In genomic region chr9:86354048-86354881, GRCh38 we compare ENCODE assay signal across 1 cellular context.
TF ChIP-seq lines count a peak whose summit lies in the region.

TUT7 (minus strand) TSS chr9:86354410; CDS start chr9:86353199, 1,211 bp downstream.

TF ChIP-seq in HepG2, 621 proteins besides CTCF, POLR2A, EP300 and RAD21 (continued from another document and continues in another):
- no peak for TF ChIP-seq ZNF678 (CRISPR knock-in tag; IDR thresholded peaks at IDR 0.05)
- no peak for TF ChIP-seq TFE3 (CRISPR knock-in tag; IDR thresholded peaks at IDR 0.05)
- peak; percentile 57 for TF ChIP-seq ZNF792 (CRISPR knock-in tag; IDR thresholded peaks at IDR 0.05)
- no peak for TF ChIP-seq PHB2 (IDR thresholded peaks at IDR 0.05; ENCODE audit: partially characterized antibody)
- no peak for TF ChIP-seq SRF (IDR thresholded peaks at IDR 0.05; ENCODE audit: low read depth, low read length)
- TF ChIP-seq GABPA (IDR thresholded peaks at IDR 0.05; ENCODE audit: low read depth, low read length), result peak; percentile 94
- TF ChIP-seq GABPA (CRISPR knock-in tag; IDR thresholded peaks at IDR 0.05; ENCODE audit: low read depth), result peak; percentile 91
- no peak for TF ChIP-seq SKI (IDR thresholded peaks at IDR 0.05; ENCODE audit: partially characterized antibody)
- TF ChIP-seq PRDM4 (CRISPR knock-in tag; IDR thresholded peaks at IDR 0.05; ENCODE audit: borderline replicate concordance), result no peak
- TF ChIP-seq ZNF12 (CRISPR knock-in tag; IDR thresholded peaks at IDR 0.05), result no peak
- 0 out of 2 replicates have a peak, but pooled peaks have one; percentile 34 for TF ChIP-seq HMGXB3 (CRISPR knock-in tag; IDR thresholded peaks at IDR 0.05; ENCODE audit: borderline replicate concordance)
- TF ChIP-seq IRF2 (CRISPR knock-in tag; IDR thresholded peaks at IDR 0.05), result 0 out of 2 replicates have a peak, but pooled peaks have one; percentile 36
- TF ChIP-seq BRD4 (CRISPR knock-in tag; IDR thresholded peaks at IDR 0.05), result peak; percentile 63
- peak; percentile 86; the same call in 1 of the 2 replicates for TF ChIP-seq ZNF136 (CRISPR knock-in tag; IDR thresholded peaks at IDR 0.05; ENCODE audit: low read depth)
- peak; percentile 78 for TF ChIP-seq ATF7-NPFF (CRISPR knock-in tag; IDR thresholded peaks at IDR 0.05; ENCODE audit: low read depth)
- TF ChIP-seq ZNF713 (CRISPR knock-in tag; IDR thresholded peaks at IDR 0.05), result no peak
- TF ChIP-seq PATZ1 (CRISPR knock-in tag; IDR thresholded peaks at IDR 0.05), result peak; percentile 66
- no peak; the same call in 1 of the 2 replicates for TF ChIP-seq GFI1 (CRISPR knock-in tag; IDR thresholded peaks at IDR 0.05; ENCODE audit: borderline replicate concordance)
- no peak for TF ChIP-seq MLLT10 (CRISPR knock-in tag; IDR thresholded peaks at IDR 0.05)
- TF ChIP-seq ZFAT (CRISPR knock-in tag; conservative IDR thresholded peaks at IDR 0.05), result 0 out of 2 replicates have a peak, but pooled peaks have one; percentile 22
- TF ChIP-seq ZNF512 (CRISPR knock-in tag; IDR thresholded peaks at IDR 0.05), result no peak
- peak; percentile 22; the same call in 1 of the 2 replicates for TF ChIP-seq ZZZ3 (CRISPR knock-in tag; IDR thresholded peaks at IDR 0.05; ENCODE audit: borderline replicate concordance)
- TF ChIP-seq ZHX1 (CRISPR knock-in tag; IDR thresholded peaks at IDR 0.05; ENCODE audit: low read depth), result no peak
- TF ChIP-seq CENPX (CRISPR knock-in tag; IDR thresholded peaks at IDR 0.05), result no peak
- TF ChIP-seq CBX1 (IDR thresholded peaks at IDR 0.05; ENCODE audit: low read depth), result no peak
- no peak for TF ChIP-seq REXO4 (CRISPR knock-in tag; IDR thresholded peaks at IDR 0.05; ENCODE audit: borderline replicate concordance)
- TF ChIP-seq SALL1 (CRISPR knock-in tag; IDR thresholded peaks at IDR 0.05), result peak; percentile 78
- peak; percentile 53; the same call in 1 of the 2 replicates for TF ChIP-seq PAX8 (CRISPR knock-in tag; IDR thresholded peaks at IDR 0.05; ENCODE audit: borderline replicate concordance)
- TF ChIP-seq ZNF556 (CRISPR knock-in tag; IDR thresholded peaks at IDR 0.05; ENCODE audit: borderline replicate concordance), result peak; percentile 80; the same call in 1 of the 2 replicates
- TF ChIP-seq ZFP82 (CRISPR knock-in tag; IDR thresholded peaks at IDR 0.05; ENCODE audit: borderline replicate concordance), result peak; percentile 93
- no peak for TF ChIP-seq NBN (conservative IDR thresholded peaks at IDR 0.05)
- TF ChIP-seq NFE2L1 (CRISPR knock-in tag; IDR thresholded peaks at IDR 0.05; ENCODE audit: borderline replicate concordance), result peak; percentile 11; the same call in 1 of the 2 replicates
- TF ChIP-seq NCOR1 (IDR thresholded peaks at IDR 0.05; ENCODE audit: borderline replicate concordance, low read length), result peak; percentile 32; the same call in 1 of the 2 replicates
- no peak for TF ChIP-seq ZNF329 (CRISPR knock-in tag; IDR thresholded peaks at IDR 0.05; ENCODE audit: low read depth)
- TF ChIP-seq SRY (CRISPR knock-in tag; IDR thresholded peaks at IDR 0.05), result peak; percentile 42; the same call in 1 of the 2 replicates
- peak; percentile 9; the same call in 1 of the 2 replicates for TF ChIP-seq BATF2 (CRISPR knock-in tag; IDR thresholded peaks at IDR 0.05)
- 0 out of 2 replicates have a peak, but pooled peaks have one; percentile 31 for TF ChIP-seq ZNF280D (CRISPR knock-in tag; IDR thresholded peaks at IDR 0.05)
- TF ChIP-seq ZNF619 (CRISPR knock-in tag; IDR thresholded peaks at IDR 0.05), result no peak; the same call in 1 of the 2 replicates
- peak; percentile 91; the same call in 1 of the 2 replicates for TF ChIP-seq ZNF724P (CRISPR knock-in tag; IDR thresholded peaks at IDR 0.05; ENCODE audit: borderline replicate concordance)
- TF ChIP-seq TCF7L2 (IDR thresholded peaks at IDR 0.05; ENCODE audit: low read depth, low read length), result no peak
- no peak for TF ChIP-seq ZNF337 (CRISPR knock-in tag; IDR thresholded peaks at IDR 0.05; ENCODE audit: borderline replicate concordance, low read depth)
- 0 out of 2 replicates have a peak, but pooled peaks have one; percentile 37 for TF ChIP-seq ZNF879 (CRISPR knock-in tag; IDR thresholded peaks at IDR 0.05)
- TF ChIP-seq ZNF350 (CRISPR knock-in tag; IDR thresholded peaks at IDR 0.05; ENCODE audit: borderline replicate concordance, low read depth), result peak; percentile 76
- peak; percentile 58; the same call in 1 of the 2 replicates for TF ChIP-seq TOPORS (CRISPR knock-in tag; IDR thresholded peaks at IDR 0.05)
- peak; percentile 22; the same call in 1 of the 2 replicates for TF ChIP-seq RFXAP (CRISPR knock-in tag; IDR thresholded peaks at IDR 0.05; ENCODE audit: borderline replicate concordance)
- TF ChIP-seq EZH2 (conservative IDR thresholded peaks at IDR 0.05; ENCODE audit: low read depth, low read length), result no peak
- TF ChIP-seq DMAP1 (CRISPR knock-in tag; IDR thresholded peaks at IDR 0.05), result peak; percentile 71
